ENCODE assay signal across 8 cellular contexts in the genomic region with DNA sequence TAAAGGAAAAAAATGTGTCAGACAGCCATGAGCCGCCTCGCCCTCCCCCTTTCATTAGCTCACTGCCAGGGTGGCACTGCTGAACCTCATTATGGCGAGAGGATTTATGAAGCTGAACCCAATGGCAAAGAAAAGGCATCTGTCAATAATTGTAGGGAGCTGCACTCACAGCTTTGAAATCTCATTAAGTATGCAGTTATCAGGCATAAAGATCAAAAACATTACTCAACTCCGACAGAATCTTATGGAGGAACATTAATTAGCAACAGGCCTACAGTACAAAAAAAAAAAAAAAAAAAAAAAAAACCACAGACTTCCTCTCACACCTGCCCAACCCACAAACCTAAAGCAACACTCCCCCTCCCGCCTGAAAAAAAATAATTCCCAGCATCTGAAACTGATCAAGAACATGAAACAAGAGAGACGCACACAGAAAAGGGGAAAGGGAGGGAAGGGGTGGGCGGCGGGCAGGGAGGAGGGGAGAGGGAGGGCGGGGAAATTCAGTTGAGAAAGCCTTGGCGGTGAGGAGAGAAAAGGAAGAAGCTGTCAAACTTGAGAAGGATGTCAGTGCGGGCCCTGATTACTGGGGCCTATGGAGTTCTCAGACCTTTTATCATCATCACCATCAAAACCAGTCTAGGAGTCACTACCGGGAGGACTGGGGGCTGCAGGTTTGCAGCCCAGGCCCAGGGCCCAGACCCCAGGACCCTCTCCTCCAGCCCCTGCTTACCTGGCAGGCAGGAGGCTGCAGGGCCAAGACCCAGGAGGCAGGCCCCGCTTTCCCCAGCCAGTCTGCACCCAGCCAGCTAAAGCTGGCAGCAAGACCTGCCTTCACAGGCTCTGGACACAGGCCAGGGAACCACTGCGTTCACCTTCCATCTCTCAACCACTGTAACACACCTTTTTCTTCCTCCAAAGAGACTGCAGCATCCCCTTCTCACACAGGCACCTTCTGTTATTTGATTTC. TPM values are rescaled to one million over a fixed set of nuclear protein-coding genes. Genes with fewer than 3 reads are reported as not detected.
A peak's percentile ranks its signal among the peaks of the same experiment; 100 is the strongest.
DNase-seq lines count a peak whose midpoint lies in the region; ATAC-seq and TF ChIP-seq lines count a peak whose summit lies in the region.

No MANE protein-coding gene starts in this region.

- H3K36me3 Mint-ChIP-seq in activated T-cell treated with anti-CD3 and anti-CD28 coated beads, Interleukin-2, amount 50 U/mL, for 4 hours (ENCODE audit: insufficient read depth): peaks cover 2% of the 10 kb centered on the region

- peaks cover 29% of the 10 kb centered on the region for H3K4me1 Mint-ChIP-seq in activated T-cell treated with anti-CD3 and anti-CD28 coated beads, Interleukin-2, amount 50 U/mL, for 4 hours (ENCODE audit: low read depth)

- no peaks in the 10 kb centered on the region for H3K9me3 Mint-ChIP-seq in activated T-cell treated with anti-CD3 and anti-CD28 coated beads, Interleukin-2, amount 50 U/mL, for 4 hours

- peaks cover 6% of the 10 kb centered on the region for H3K27me3 Mint-ChIP-seq in activated T-cell treated with anti-CD3 and anti-CD28 coated beads, Interleukin-2, amount 50 U/mL, for 4 hours (ENCODE audit: low read depth)

- peak overlapping the region; percentile 63 for H3K4me3 Mint-ChIP-seq in activated T-cell treated with anti-CD3 and anti-CD28 coated beads, Interleukin-2, amount 50 U/mL, for 4 hours

- no peak for DNase-seq in activated T-cell treated with anti-CD3 and anti-CD28 coated beads, Interleukin-2, amount 50 U/mL, for 4 hours
- DNase-seq in activated T-cell treated with anti-CD3 and anti-CD28 coated beads for 4 hours (no peak), fibroblast of gingiva (ENCODE audit: low read depth) (peak; percentile 83), COR-L47 (lab: John Stamatoyannopoulos, UW) (no peak)
- no peak for DNase-seq in stimulated activated naive CD8-positive, alpha-beta T cell treated with anti-CD3 and anti-CD28 coated beads, Interleukin-15, Interleukin-2, amounts not matched to agents 100 U/mL and 50 U/mL, for 24 hours

- peak; percentile 41 to 43 for ATAC-seq in activated T-cell treated with anti-CD3 and anti-CD28 coated beads, Interleukin-2, amount 50 U/mL, for 4 hours
- ATAC-seq in SK-N-SH treated with all-trans-retinoic acid at 6 μM for 48 hours (peak; percentile 66), GM18868 (IDR thresholded peaks at IDR 0.05; ENCODE audit: unreplicated experiment) (no peak), GM19351 (IDR thresholded peaks at IDR 0.05; ENCODE audit: unreplicated experiment) (no peak)
- ATAC-seq in stimulated activated naive CD8-positive, alpha-beta T cell treated with anti-CD3 and anti-CD28 coated beads, Interleukin-15, Interleukin-2, amounts not matched to agents 100 U/mL and 50 U/mL, for 24 hours: peak; percentile 41

TF ChIP-seq in SK-N-SH treated with all-trans-retinoic acid at 6 μM for 48 hours, 23 proteins besides CTCF, POLR2A, EP300 and RAD21:
- TF ChIP-seq, protein P1, sequence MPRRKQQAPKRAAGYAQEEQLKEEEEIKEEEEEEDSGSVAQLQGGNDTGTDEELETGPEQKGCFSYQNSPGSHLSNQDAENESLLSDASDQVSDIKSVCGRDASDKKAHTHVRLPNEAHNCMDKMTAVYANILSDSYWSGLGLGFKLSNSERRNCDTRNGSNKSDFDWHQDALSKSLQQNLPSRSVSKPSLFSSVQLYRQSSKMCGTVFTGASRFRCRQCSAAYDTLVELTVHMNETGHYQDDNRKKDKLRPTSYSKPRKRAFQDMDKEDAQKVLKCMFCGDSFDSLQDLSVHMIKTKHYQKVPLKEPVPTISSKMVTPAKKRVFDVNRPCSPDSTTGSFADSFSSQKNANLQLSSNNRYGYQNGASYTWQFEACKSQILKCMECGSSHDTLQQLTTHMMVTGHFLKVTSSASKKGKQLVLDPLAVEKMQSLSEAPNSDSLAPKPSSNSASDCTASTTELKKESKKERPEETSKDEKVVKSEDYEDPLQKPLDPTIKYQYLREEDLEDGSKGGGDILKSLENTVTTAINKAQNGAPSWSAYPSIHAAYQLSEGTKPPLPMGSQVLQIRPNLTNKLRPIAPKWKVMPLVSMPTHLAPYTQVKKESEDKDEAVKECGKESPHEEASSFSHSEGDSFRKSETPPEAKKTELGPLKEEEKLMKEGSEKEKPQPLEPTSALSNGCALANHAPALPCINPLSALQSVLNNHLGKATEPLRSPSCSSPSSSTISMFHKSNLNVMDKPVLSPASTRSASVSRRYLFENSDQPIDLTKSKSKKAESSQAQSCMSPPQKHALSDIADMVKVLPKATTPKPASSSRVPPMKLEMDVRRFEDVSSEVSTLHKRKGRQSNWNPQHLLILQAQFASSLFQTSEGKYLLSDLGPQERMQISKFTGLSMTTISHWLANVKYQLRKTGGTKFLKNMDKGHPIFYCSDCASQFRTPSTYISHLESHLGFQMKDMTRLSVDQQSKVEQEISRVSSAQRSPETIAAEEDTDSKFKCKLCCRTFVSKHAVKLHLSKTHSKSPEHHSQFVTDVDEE (CRISPR knock-in tag; IDR thresholded peaks at IDR 0.05): peak; percentile 92; the same call in 1 of the 2 replicates
- TF ChIP-seq ISL1 (CRISPR knock-in tag; IDR thresholded peaks at IDR 0.05) (no peak), TCF4 (CRISPR knock-in tag; IDR thresholded peaks at IDR 0.05; ENCODE audit: borderline replicate concordance) (peak; percentile 89)

RNA-seq across cellular contexts. Expression of a gene that starts 8.9 kb away (rescaled TPM):
- total RNA-seq in activated T-cell treated with anti-CD3 and anti-CD28 coated beads, Interleukin-2, amount 50 U/mL, for 4 hours: under 1 TPM; 0.25 to 0.95 (median 0.63) TPM

Comparison
In these comparisons a context has a peak if more than half of its experiments do, and no peak if none do; other contexts are left out.
1. ATAC-seq: peak in activated T-cell treated with anti-CD3 and anti-CD28 coated beads, Interleukin-2, amount 50 U/mL, for 4 hours (2 of 2), SK-N-SH treated with all-trans-retinoic acid at 6 μM for 48 hours (single experiment) and stimulated activated naive CD8-positive, alpha-beta T cell treated with anti-CD3 and anti-CD28 coated beads, Interleukin-15, Interleukin-2, amounts not matched to agents 100 U/mL and 50 U/mL, for 24 hours (single experiment); none in GM18868 (single experiment) and GM19351 (single experiment).